In the genomic region with DNA sequence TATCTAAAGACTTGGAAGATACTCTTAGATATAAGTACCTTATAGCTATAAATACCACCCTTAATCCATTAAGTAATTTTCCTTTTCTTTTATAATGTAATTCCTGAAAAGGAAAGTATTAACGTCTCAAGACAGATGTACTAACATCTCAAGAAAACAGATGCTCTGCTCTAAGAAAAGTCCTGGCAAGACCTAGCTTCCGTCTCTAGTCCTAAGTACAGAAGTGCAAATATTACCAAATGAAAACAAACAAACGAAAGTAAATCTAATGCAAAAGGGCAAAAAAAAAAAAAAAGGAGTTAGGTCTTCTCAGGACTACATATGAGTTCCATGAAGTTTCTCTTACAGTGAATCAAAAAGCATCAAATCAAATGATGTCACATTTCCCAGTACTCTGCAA, we compare ENCODE assay signal across 18 cellular contexts.
DNase-seq lines count a peak whose midpoint lies in the region; ATAC-seq and TF ChIP-seq lines count a peak whose summit lies in the region.
"Had no signal": no experiment of that assay in that cellular context is flagged by ENCODE, and none has a peak within 500 bp of the region (broad histone marks: within the 10 kb centered on the region; RNA-seq: fewer than 3 reads in every experiment).

No MANE protein-coding gene starts in this region.

- H3K9me3 ChIP-seq in HEK293 (ENCODE audit: control insufficient read depth, insufficient read depth, low read depth, low read length) = no peaks in the 10 kb centered on the region
- H3K9me3 ChIP-seq in upper lobe of right lung = no peaks in the 10 kb centered on the region

- H3K4me3 ChIP-seq in HEK293 (ENCODE audit: low read depth, low read length) (no peak overlapping the region), choroid plexus epithelial cell (ENCODE audit: low read depth, low read length) (no peak overlapping the region), fibroblast of the aortic adventitia (ENCODE audit: low read depth, low read length) (no peak overlapping the region), upper lobe of right lung (no peak overlapping the region)
- H3K4me3 ChIP-seq: GM12878, GM23338 had no signal

- CTCF ChIA-PET in HEK293 (lab: Yijun Ruan, JAX) = interaction anchor here (0.8 kb wide), 1 partner anchor 330 kb away, joined by 3 read pairs; no protein-coding TSS in a partner anchor

- no peaks in the 10 kb centered on the region for H3K4me1 ChIP-seq in HEK293 (ENCODE audit: control insufficient read depth, insufficient read depth, low read length)
- peaks cover 16% of the 10 kb centered on the region for H3K4me1 ChIP-seq in upper lobe of right lung

- peak; percentile 44 for DNase-seq in choroid plexus epithelial cell (ENCODE audit: low read depth)
- peak; percentile 4 for DNase-seq in fibroblast of the aortic adventitia (ENCODE audit: low read depth)
- no peak for DNase-seq in upper lobe of right lung
- no peak for DNase-seq in CD14-positive monocyte (ENCODE audit: low spot score)
- no peak for DNase-seq in HCEC 1CT
- DNase-seq in NOMO-1 (lab: John Stamatoyannopoulos, UW; ENCODE audit: unreplicated experiment in 2 of 2) = no peak
- DNase-seq: AML-193; CD4-positive, alpha-beta memory T cell; DMS153; DND-41; EL; KBM-7 had no signal

- peaks cover 0 to 5% (median 2%) of the 10 kb centered on the region in 7 donors for H3K9me3 Mint-ChIP-seq in CD14-positive monocyte

- no peak overlapping the region for H3K4me3 Mint-ChIP-seq in CD14-positive monocyte
- H3K4me3 Mint-ChIP-seq: CD4-positive, alpha-beta memory T cell; GM23338; IgD-negative memory B cell had no signal

- no peaks in the 10 kb centered on the region for H3K4me1 Mint-ChIP-seq in CD14-positive monocyte
- H3K4me1 Mint-ChIP-seq: CD4-positive, alpha-beta memory T cell; IgD-negative memory B cell had no signal

- H3K27ac Mint-ChIP-seq in CD14-positive monocyte = no peak overlapping the region
- H3K27ac Mint-ChIP-seq: CD4-positive, alpha-beta memory T cell; GM23338; IgD-negative memory B cell had no signal

- no peaks in the 10 kb centered on the region for H3K27me3 ChIP-seq in upper lobe of right lung

- POLR2A ChIA-PET in HEK293 (lab: Yijun Ruan, JAX) = no interaction called here

- H3K27ac ChIP-seq in HEK293 (ENCODE audit: extremely low read depth, low read depth, low read length) = no peak overlapping the region
- no peak overlapping the region for H3K27ac ChIP-seq in upper lobe of right lung

- peaks cover 2 to 3% (median 2%) of the 10 kb centered on the region in 3 donors for H3K27me3 Mint-ChIP-seq in CD14-positive monocyte (ENCODE audit: low read depth in 3 of 3)

- peak; percentile 69 for ATAC-seq in upper lobe of right lung
- ATAC-seq: HCT116, HepG2 had no signal

- no peak for TF ChIP-seq CTCF in HEK293 (tag by site-specific recombination; IDR thresholded peaks at IDR 0.05)
- no peak for TF ChIP-seq CTCF in choroid plexus epithelial cell (conservative IDR thresholded peaks at IDR 0.05; ENCODE audit: low read depth, low read length)
- no peak for TF ChIP-seq CTCF in fibroblast of the aortic adventitia (IDR thresholded peaks at IDR 0.05; ENCODE audit: insufficient read depth, low read length)
- TF ChIP-seq CTCF in upper lobe of right lung (IDR thresholded peaks at IDR 0.05) = no peak
- TF ChIP-seq CTCF in CD14-positive monocyte (IDR thresholded peaks at IDR 0.05) = no peak

- intact Hi-C loops in upper lobe of right lung (cut with DNase I) = no loop called here
- intact Hi-C loops in CD14-positive monocyte (cut with micrococcal nuclease) = no loop called here

- H3K36me3 ChIP-seq in HEK293 (ENCODE audit: control insufficient read depth in 2 of 2, insufficient read depth in 1 of 2, low read length in 2 of 2) (no peaks in the 10 kb centered on the region), upper lobe of right lung (no peaks in the 10 kb centered on the region)

- no peaks in the 10 kb centered on the region for H3K36me3 Mint-ChIP-seq in CD14-positive monocyte
- H3K36me3 Mint-ChIP-seq: CD4-positive, alpha-beta memory T cell; IgD-negative memory B cell had no signal

TF ChIP-seq in HEK293, 187 proteins besides CTCF, POLR2A, EP300 and RAD21:
- TF ChIP-seq, protein P1, sequence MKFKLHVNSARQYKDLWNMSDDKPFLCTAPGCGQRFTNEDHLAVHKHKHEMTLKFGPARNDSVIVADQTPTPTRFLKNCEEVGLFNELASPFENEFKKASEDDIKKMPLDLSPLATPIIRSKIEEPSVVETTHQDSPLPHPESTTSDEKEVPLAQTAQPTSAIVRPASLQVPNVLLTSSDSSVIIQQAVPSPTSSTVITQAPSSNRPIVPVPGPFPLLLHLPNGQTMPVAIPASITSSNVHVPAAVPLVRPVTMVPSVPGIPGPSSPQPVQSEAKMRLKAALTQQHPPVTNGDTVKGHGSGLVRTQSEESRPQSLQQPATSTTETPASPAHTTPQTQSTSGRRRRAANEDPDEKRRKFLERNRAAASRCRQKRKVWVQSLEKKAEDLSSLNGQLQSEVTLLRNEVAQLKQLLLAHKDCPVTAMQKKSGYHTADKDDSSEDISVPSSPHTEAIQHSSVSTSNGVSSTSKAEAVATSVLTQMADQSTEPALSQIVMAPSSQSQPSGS (tag by site-specific recombination; IDR thresholded peaks at IDR 0.05; ENCODE audit: low read depth) = 0 out of 2 replicates have a peak, but pooled peaks have one; percentile 10
- TF ChIP-seq ZNF394 (tag by site-specific recombination; IDR thresholded peaks at IDR 0.05; ENCODE audit: borderline replicate concordance) (no peak), ZNF664 (tag by site-specific recombination; IDR thresholded peaks at IDR 0.05) (0 out of 2 replicates have a peak, but pooled peaks have one; percentile 24)

Comparison
In these comparisons a context has a peak if more than half of its experiments do, and no peak if none do; other contexts are left out.
1. DNase-seq: peak in choroid plexus epithelial cell (single experiment) and fibroblast of the aortic adventitia (single experiment); none in upper lobe of right lung (single experiment), CD14-positive monocyte (single experiment), HCEC 1CT (single experiment) and NOMO-1 (0 of 2).